20 cellular contexts compared by ENCODE assay signal in the genomic region with DNA sequence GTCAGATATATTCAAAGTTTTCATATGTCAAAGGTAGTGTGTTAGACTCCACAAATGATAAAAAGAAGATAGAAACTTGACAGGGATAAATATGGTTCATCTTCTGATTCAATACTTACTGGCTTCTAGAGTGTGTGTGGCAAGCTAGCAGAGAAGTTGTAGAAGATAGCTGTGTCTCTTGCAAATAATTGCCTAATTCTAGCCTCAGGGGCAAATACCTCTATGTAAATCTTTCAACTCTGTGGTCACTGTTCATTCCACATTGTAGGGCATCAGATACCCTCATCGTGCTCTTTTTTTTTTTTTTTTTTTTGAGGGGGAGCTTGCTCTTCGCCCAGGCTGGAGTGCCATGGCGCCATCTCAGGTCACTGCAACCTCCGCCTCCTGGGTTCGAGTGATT. TPM values are rescaled to one million over a fixed set of nuclear protein-coding genes. Genes with fewer than 3 reads are reported as not detected.
DNase-seq lines count a peak whose midpoint lies in the region; ATAC-seq and TF ChIP-seq lines count a peak whose summit lies in the region.
"Had no signal": no experiment of that assay in that cellular context is flagged by ENCODE, and none has a peak within 500 bp of the region (broad histone marks: within the 10 kb centered on the region; RNA-seq: fewer than 3 reads in every experiment).

No MANE protein-coding gene starts in this region.

- H3K9me3 Mint-ChIP-seq in type B pancreatic cell (no peaks in the 10 kb centered on the region), WTC11 (no peaks in the 10 kb centered on the region)
- H3K9me3 Mint-ChIP-seq: activated naive CD4-positive, alpha-beta T cell treated with anti-CD3 and anti-CD28 coated beads, Interleukin-2, amount 10 ng/mL, durations not matched to agents 7 days and 5 days; naive thymus-derived CD8-positive, alpha-beta T cell had no signal

- POLR2A ChIA-PET in WTC11 (lab: Charles Lee) = interaction anchor here (0.6 kb wide), 1 partner anchor 52 kb away, joined by 3 read pairs; no protein-coding TSS in a partner anchor

- CTCF ChIA-PET in WTC11 (lab: Charles Lee) = interaction anchor here (0.8 to 1.9 kb wide), 2 partner anchors 17 to 20 kb away, joined by 3 to 7 read pairs; no protein-coding TSS in a partner anchor

- H3K4me3 Mint-ChIP-seq in type B pancreatic cell (no peak overlapping the region), WTC11 (no peak overlapping the region)
- H3K4me3 Mint-ChIP-seq: activated naive CD4-positive, alpha-beta T cell treated with anti-CD3 and anti-CD28 coated beads, Interleukin-2, amount 10 ng/mL, durations not matched to agents 7 days and 5 days; naive thymus-derived CD8-positive, alpha-beta T cell had no signal

- peak overlapping the region; percentile 62 for H3K27ac Mint-ChIP-seq in type B pancreatic cell
- no peak overlapping the region for H3K27ac Mint-ChIP-seq in WTC11
- H3K27ac Mint-ChIP-seq: activated naive CD4-positive, alpha-beta T cell treated with anti-CD3 and anti-CD28 coated beads, Interleukin-2, amount 10 ng/mL, durations not matched to agents 7 days and 5 days; naive thymus-derived CD8-positive, alpha-beta T cell had no signal

- ATAC-seq in WTC11 = no peak
- ATAC-seq: body of pancreas; naive thymus-derived CD8-positive, alpha-beta T cell had no signal

- DNase-seq in H4 (ENCODE audit: low spot score) = peak; percentile 28
- peak; percentile 28 for DNase-seq in NOMO-1 treated with dmso at 0.1 percent for 144 hours (lab: John Stamatoyannopoulos, UW; ENCODE audit: unreplicated experiment)
- no peak for DNase-seq in caudate nucleus (lab: John Stamatoyannopoulos, UW)
- DNase-seq in type B pancreatic cell (ENCODE audit: extremely low spot score, unreplicated experiment) = no peak
- DNase-seq in cortex of kidney (lab: John Stamatoyannopoulos, UW) = no peak
- no peak for DNase-seq in C1 segment of cervical spinal cord (lab: John Stamatoyannopoulos, UW)
- no peak for DNase-seq in WTC11 (ENCODE audit: low spot score)
- DNase-seq: activated CD4-positive, alpha-beta T cell treated with anti-CD3 and anti-CD28 coated beads, Interleukin-2, amount 50 U/mL, for 4 hours; activated naive CD4-positive, alpha-beta T cell treated with anti-CD3 and anti-CD28 coated beads, Interleukin-2, amount 10 ng/mL, durations not matched to agents 7 days and 5 days; body of pancreas; dermis blood vessel endothelial cell; naive thymus-derived CD8-positive, alpha-beta T cell; NCI-H1694; OCI-M1; small intestine; stimulated activated CD4-positive, alpha-beta T cell treated with anti-CD3 and anti-CD28 coated beads, Interleukin-4, amount 100 ng/mL, for 4 hours; stimulated activated CD8-positive, alpha-beta memory T cell treated with anti-CD3 and anti-CD28 coated beads, Interleukin-4, amount 100 ng/mL, for 48 hours; testis had no signal

- H3K27ac ChIP-seq in caudate nucleus (ENCODE audit: low read depth, low read length) = peak overlapping the region; percentile 3
- H3K27ac ChIP-seq: BLaER1, body of pancreas, testis had no signal

- TF ChIP-seq CTCF in type B pancreatic cell (conservative IDR thresholded peaks at IDR 0.05) (no peak), WTC11 (IDR thresholded peaks at IDR 0.05) (no peak)

- H3K4me1 Mint-ChIP-seq in type B pancreatic cell (ENCODE audit: unreplicated experiment) (no peaks in the 10 kb centered on the region), WTC11 (no peaks in the 10 kb centered on the region)
- H3K4me1 Mint-ChIP-seq: activated naive CD4-positive, alpha-beta T cell treated with anti-CD3 and anti-CD28 coated beads, Interleukin-2, amount 10 ng/mL, durations not matched to agents 7 days and 5 days had no signal

- no peaks in the 10 kb centered on the region for H3K36me3 Mint-ChIP-seq in type B pancreatic cell
- no peaks in the 10 kb centered on the region for H3K36me3 Mint-ChIP-seq in WTC11
- H3K36me3 Mint-ChIP-seq: activated naive CD4-positive, alpha-beta T cell treated with anti-CD3 and anti-CD28 coated beads, Interleukin-2, amount 10 ng/mL, durations not matched to agents 7 days and 5 days; naive thymus-derived CD8-positive, alpha-beta T cell had no signal

- H3K27me3 Mint-ChIP-seq in type B pancreatic cell (no peaks in the 10 kb centered on the region), WTC11 (ENCODE audit: low read depth) (no peaks in the 10 kb centered on the region; the same call in 1 of the 2 replicates)

TF ChIP-seq in WTC11, 78 proteins besides CTCF, POLR2A, EP300 and RAD21 (continues in another document):
- TF ChIP-seq, protein P1, sequence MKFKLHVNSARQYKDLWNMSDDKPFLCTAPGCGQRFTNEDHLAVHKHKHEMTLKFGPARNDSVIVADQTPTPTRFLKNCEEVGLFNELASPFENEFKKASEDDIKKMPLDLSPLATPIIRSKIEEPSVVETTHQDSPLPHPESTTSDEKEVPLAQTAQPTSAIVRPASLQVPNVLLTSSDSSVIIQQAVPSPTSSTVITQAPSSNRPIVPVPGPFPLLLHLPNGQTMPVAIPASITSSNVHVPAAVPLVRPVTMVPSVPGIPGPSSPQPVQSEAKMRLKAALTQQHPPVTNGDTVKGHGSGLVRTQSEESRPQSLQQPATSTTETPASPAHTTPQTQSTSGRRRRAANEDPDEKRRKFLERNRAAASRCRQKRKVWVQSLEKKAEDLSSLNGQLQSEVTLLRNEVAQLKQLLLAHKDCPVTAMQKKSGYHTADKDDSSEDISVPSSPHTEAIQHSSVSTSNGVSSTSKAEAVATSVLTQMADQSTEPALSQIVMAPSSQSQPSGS (CRISPR knock-in tag; IDR thresholded peaks at IDR 0.05; ENCODE audit: borderline replicate concordance, low read depth) = no peak
- TF ChIP-seq ZNF138 (CRISPR knock-in tag; conservative IDR thresholded peaks at IDR 0.05) (no peak), SMAD3 (CRISPR knock-in tag; IDR thresholded peaks at IDR 0.05; ENCODE audit: borderline replicate concordance) (no peak), ZBTB21 (CRISPR knock-in tag; IDR thresholded peaks at IDR 0.05; ENCODE audit: borderline replicate concordance) (no peak), ZNF423 (CRISPR knock-in tag; IDR thresholded peaks at IDR 0.05) (no peak), EMX1 (CRISPR knock-in tag; IDR thresholded peaks at IDR 0.05) (no peak), FOXJ3 (CRISPR knock-in tag; IDR thresholded peaks at IDR 0.05; ENCODE audit: borderline replicate concordance) (no peak), ATF1 (CRISPR knock-in tag; IDR thresholded peaks at IDR 0.05) (no peak), RELA (CRISPR knock-in tag; IDR thresholded peaks at IDR 0.05; ENCODE audit: borderline replicate concordance) (no peak), KAT7 (CRISPR knock-in tag; IDR thresholded peaks at IDR 0.05; ENCODE audit: borderline replicate concordance) (no peak), ZNF232 (CRISPR knock-in tag; IDR thresholded peaks at IDR 0.05) (no peak)
- TF ChIP-seq, protein P2, sequence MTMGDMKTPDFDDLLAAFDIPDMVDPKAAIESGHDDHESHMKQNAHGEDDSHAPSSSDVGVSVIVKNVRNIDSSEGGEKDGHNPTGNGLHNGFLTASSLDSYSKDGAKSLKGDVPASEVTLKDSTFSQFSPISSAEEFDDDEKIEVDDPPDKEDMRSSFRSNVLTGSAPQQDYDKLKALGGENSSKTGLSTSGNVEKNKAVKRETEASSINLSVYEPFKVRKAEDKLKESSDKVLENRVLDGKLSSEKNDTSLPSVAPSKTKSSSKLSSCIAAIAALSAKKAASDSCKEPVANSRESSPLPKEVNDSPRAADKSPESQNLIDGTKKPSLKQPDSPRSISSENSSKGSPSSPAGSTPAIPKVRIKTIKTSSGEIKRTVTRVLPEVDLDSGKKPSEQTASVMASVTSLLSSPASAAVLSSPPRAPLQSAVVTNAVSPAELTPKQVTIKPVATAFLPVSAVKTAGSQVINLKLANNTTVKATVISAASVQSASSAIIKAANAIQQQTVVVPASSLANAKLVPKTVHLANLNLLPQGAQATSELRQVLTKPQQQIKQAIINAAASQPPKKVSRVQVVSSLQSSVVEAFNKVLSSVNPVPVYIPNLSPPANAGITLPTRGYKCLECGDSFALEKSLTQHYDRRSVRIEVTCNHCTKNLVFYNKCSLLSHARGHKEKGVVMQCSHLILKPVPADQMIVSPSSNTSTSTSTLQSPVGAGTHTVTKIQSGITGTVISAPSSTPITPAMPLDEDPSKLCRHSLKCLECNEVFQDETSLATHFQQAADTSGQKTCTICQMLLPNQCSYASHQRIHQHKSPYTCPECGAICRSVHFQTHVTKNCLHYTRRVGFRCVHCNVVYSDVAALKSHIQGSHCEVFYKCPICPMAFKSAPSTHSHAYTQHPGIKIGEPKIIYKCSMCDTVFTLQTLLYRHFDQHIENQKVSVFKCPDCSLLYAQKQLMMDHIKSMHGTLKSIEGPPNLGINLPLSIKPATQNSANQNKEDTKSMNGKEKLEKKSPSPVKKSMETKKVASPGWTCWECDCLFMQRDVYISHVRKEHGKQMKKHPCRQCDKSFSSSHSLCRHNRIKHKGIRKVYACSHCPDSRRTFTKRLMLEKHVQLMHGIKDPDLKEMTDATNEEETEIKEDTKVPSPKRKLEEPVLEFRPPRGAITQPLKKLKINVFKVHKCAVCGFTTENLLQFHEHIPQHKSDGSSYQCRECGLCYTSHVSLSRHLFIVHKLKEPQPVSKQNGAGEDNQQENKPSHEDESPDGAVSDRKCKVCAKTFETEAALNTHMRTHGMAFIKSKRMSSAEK (CRISPR knock-in tag; IDR thresholded peaks at IDR 0.05; ENCODE audit: borderline replicate concordance) = no peak

RNA-seq across cellular contexts. Expression of a gene that starts 1.7 kb away (rescaled TPM):
- total RNA-seq in H4 (2014; rRNA removed; shearing (Covaris generic)) = 7.3 and 8.7 TPM in 2 replicates
- 0.19 and 2.8 TPM in 2 replicates for total RNA-seq in type B pancreatic cell (ENCODE audit: low replicate concordance)
- 0.09 to 0.21 TPM in 2 of 3 replicates, not detected in the other for total RNA-seq in WTC11 (2021)
- total RNA-seq: dermis blood vessel endothelial cell; HT1080; naive thymus-derived CD8-positive, alpha-beta T cell had no signal

RNA-seq across cellular contexts. Expression of a gene that starts 8.6 kb away (rescaled TPM):
- total RNA-seq in H4 (2014; rRNA removed; shearing (Covaris generic)) = 0.10 and 1.5 TPM in 2 replicates
- 0.68 and 3.4 TPM in 2 replicates for total RNA-seq in type B pancreatic cell (ENCODE audit: low replicate concordance)
- total RNA-seq in WTC11 (2021) = not detected in 3 replicates
- total RNA-seq: dermis blood vessel endothelial cell; HT1080; naive thymus-derived CD8-positive, alpha-beta T cell had no signal

RNA-seq across cellular contexts. Expression of a gene that starts 40.2 kb away (rescaled TPM):
- 0.87 and 2.0 TPM in 2 replicates for total RNA-seq in H4 (2014; rRNA removed; shearing (Covaris generic))
- total RNA-seq in type B pancreatic cell (ENCODE audit: low replicate concordance) (1.8 and 16.2 TPM in 2 replicates), WTC11 (2021) (0.09 to 0.92 TPM (median 0.48 TPM) in 3 replicates)
- total RNA-seq: HT1080; naive thymus-derived CD8-positive, alpha-beta T cell had no signal

RNA-seq across cellular contexts. Expression of a gene that starts 42.5 kb away (rescaled TPM):
- 73.5 and 75.5 TPM in 2 replicates for total RNA-seq in H4 (2014; rRNA removed; shearing (Covaris generic))
- total RNA-seq in type B pancreatic cell (ENCODE audit: low replicate concordance) (43.5 and 252 TPM in 2 replicates), WTC11 (2021) (85.2 to 90.3 TPM (median 87.8 TPM) in 3 replicates)

Comparison
In these comparisons a context has a peak if more than half of its experiments do, and no peak if none do; other contexts are left out.
1. DNase-seq: peak in H4 (single experiment) and NOMO-1 treated with dmso at 0.1 percent for 144 hours (single experiment); none in caudate nucleus (0 of 61), type B pancreatic cell (single experiment), cortex of kidney (single experiment), C1 segment of cervical spinal cord (0 of 14) and WTC11 (single experiment).